In genomic region chr2:242035858-242036652, GRCh38 we compare ENCODE assay signal across 1 cellular context.
TF ChIP-seq lines count a peak whose summit lies in the region.

No MANE protein-coding gene starts in this region.

TF ChIP-seq in HepG2, 621 proteins besides CTCF, POLR2A, EP300 and RAD21 (continued from another document):
- TF ChIP-seq MAX (IDR thresholded peaks at IDR 0.05) (0 out of 2 replicates have a peak, but pooled peaks have one; percentile 10), ARID2 (CRISPR knock-in tag; IDR thresholded peaks at IDR 0.05; ENCODE audit: borderline replicate concordance) (0 out of 2 replicates have a peak, but pooled peaks have one; percentile 14), ZNF224 (CRISPR knock-in tag; IDR thresholded peaks at IDR 0.05) (no peak), SALL1 (CRISPR knock-in tag; IDR thresholded peaks at IDR 0.05) (0 out of 2 replicates have a peak, but pooled peaks have one; percentile 23), TCF7L2 (IDR thresholded peaks at IDR 0.05; ENCODE audit: low read depth, low read length) (no peak), SMYD3 (CRISPR knock-in tag; IDR thresholded peaks at IDR 0.05) (no peak), SNAPC2 (CRISPR knock-in tag; IDR thresholded peaks at IDR 0.05) (0 out of 2 replicates have a peak, but pooled peaks have one; percentile 48), ZBTB38 (CRISPR knock-in tag; IDR thresholded peaks at IDR 0.05) (peak; percentile 64; the same call in 1 of the 2 replicates), UBTF (CRISPR knock-in tag; IDR thresholded peaks at IDR 0.05) (peak; percentile 6; the same call in 1 of the 2 replicates), ZNF687 (CRISPR knock-in tag; IDR thresholded peaks at IDR 0.05) (peak; percentile 17; the same call in 1 of the 2 replicates), ZFX (CRISPR knock-in tag; IDR thresholded peaks at IDR 0.05; ENCODE audit: low read depth) (no peak; the same call in 1 of the 2 replicates), ZNF839 (CRISPR knock-in tag; IDR thresholded peaks at IDR 0.05; ENCODE audit: borderline replicate concordance) (no peak), ATF2 (CRISPR knock-in tag; IDR thresholded peaks at IDR 0.05) (0 out of 2 replicates have a peak, but pooled peaks have one; percentile 5)
